In the genomic region with DNA sequence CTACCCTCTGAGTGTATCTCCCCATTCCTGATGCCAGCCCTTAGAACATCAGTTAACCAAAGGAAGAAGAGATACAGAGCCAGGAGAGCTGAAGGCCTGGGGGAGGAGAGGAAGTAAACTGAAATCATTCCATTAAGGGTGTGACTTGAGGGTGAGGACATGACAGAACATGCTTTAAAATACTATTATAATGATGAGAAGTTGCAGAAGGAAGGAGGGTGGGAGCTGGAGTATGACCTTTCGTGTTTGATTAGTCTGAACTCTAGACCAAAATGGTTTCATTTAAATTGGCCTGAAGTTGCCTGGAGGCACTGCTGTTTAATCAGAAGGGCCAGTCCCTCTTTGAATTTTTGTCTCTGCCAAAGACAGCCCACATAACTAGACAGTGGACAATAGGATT, we compare ENCODE assay signal across 23 cellular contexts. TPM values are rescaled to one million over a fixed set of nuclear protein-coding genes. Genes with fewer than 3 reads are reported as not detected.
DNase-seq lines count a peak whose midpoint lies in the region; ATAC-seq, FAIRE-seq and TF ChIP-seq lines count a peak whose summit lies in the region.
"Had no signal": no experiment of that assay in that cellular context is flagged by ENCODE, and none has a peak within 500 bp of the region (broad histone marks: within the 10 kb centered on the region; RNA-seq: fewer than 3 reads in every experiment).

No MANE protein-coding gene starts in this region.

- BruUV-seq in PC-3 (replicated peaks; lab: Mats Ljungman, UMichigan) (no TSS peak), endothelial cell of umbilical vein (replicated peaks; lab: Mats Ljungman, UMichigan) (no TSS peak)

- CTCF ChIA-PET in PC-3 (lab: Charles Lee), result no interaction called here
- CTCF ChIA-PET in endothelial cell of umbilical vein (lab: Charles Lee), result no interaction called here

- H4K20me1 ChIP-seq in PC-3 (ENCODE audit: low read length), result no peaks in the 10 kb centered on the region
- H4K20me1 ChIP-seq in endothelial cell of umbilical vein (replicated peaks; ENCODE audit: control insufficient read depth, extremely low read depth, insufficient read depth, low read length), result no peaks in the 10 kb centered on the region
- H4K20me1 ChIP-seq in neural progenitor cell (ENCODE audit: low read depth), result no peaks in the 10 kb centered on the region

- H2AFZ ChIP-seq in PC-3 (ENCODE audit: low read length), result no peak overlapping the region
- H2AFZ ChIP-seq in endothelial cell of umbilical vein (ENCODE audit: low read depth, low read length), result no peak overlapping the region
- no peak overlapping the region for H2AFZ ChIP-seq in neural progenitor cell (replicated peaks)

- H3K9me3 ChIP-seq in PC-3 (ENCODE audit: low read length), result no peaks in the 10 kb centered on the region
- H3K9me3 ChIP-seq in endothelial cell of umbilical vein (replicated peaks; ENCODE audit: control insufficient read depth, insufficient read depth, low read length), result no peaks in the 10 kb centered on the region
- H3K9me3 ChIP-seq in neural progenitor cell (ENCODE audit: low read depth), result no peaks in the 10 kb centered on the region
- H3K9me3 ChIP-seq: gastrocnemius medialis, upper lobe of left lung had no signal

- H3K4me3 ChIP-seq in PC-3 (ENCODE audit: low read length) (no peak overlapping the region), endothelial cell of umbilical vein (replicated peaks in 1 of 3; ENCODE audit: insufficient read depth in 1 of 3, low read depth in 1 of 3, low read length in 3 of 3) (no peak overlapping the region), neural progenitor cell (no peak overlapping the region)
- H3K4me3 ChIP-seq: coronary artery, gastrocnemius medialis, upper lobe of left lung had no signal

- no peaks in the 10 kb centered on the region for H3K9me2 ChIP-seq in PC-3 (replicated peaks; ENCODE audit: low read length)

- POLR2A ChIA-PET in PC-3 (lab: Charles Lee; ENCODE audit: unreplicated experiment) (no interaction called here), endothelial cell of umbilical vein (lab: Charles Lee) (no interaction called here)

- no peak overlapping the region for H3K4me3 Mint-ChIP-seq in neural progenitor cell
- H3K4me3 Mint-ChIP-seq: activated naive CD8-positive, alpha-beta T cell treated with anti-CD3 and anti-CD28 coated beads, Interleukin-2, amount 10 ng/mL, durations not matched to agents 7 days and 5 days; brain; nephron progenitor cell had no signal

- H3K9me1 ChIP-seq in endothelial cell of umbilical vein (replicated peaks; ENCODE audit: control insufficient read depth, extremely low read depth, insufficient read depth, low read length), result no peaks in the 10 kb centered on the region

- H3K4me2 ChIP-seq in PC-3 (ENCODE audit: low read length), result no peak overlapping the region
- H3K4me2 ChIP-seq in endothelial cell of umbilical vein (ENCODE audit: insufficient read depth, low read length), result no peak overlapping the region
- no peak overlapping the region for H3K4me2 ChIP-seq in neural progenitor cell

- H3F3A ChIP-seq in PC-3 (ENCODE audit: low read length, unreplicated experiment), result no peaks in the 10 kb centered on the region
- H3F3A ChIP-seq in neural progenitor cell (ENCODE audit: low read depth), result no peaks in the 10 kb centered on the region

- peaks cover 11% of the 10 kb centered on the region for H3K4me1 Mint-ChIP-seq in neural progenitor cell

- TF ChIP-seq CTCF in PC-3 (conservative IDR thresholded peaks at IDR 0.05; ENCODE audit: low read depth, low read length) (no peak), endothelial cell of umbilical vein (IDR thresholded peaks at IDR 0.05; ENCODE audit: extremely low read depth in 1 of 2, insufficient read depth in 1 of 2, low read depth in 1 of 2, low read length in 2 of 2) (no peak), neural progenitor cell (IDR thresholded peaks at IDR 0.05) (no peak)

- no peaks in the 10 kb centered on the region for H3K4me1 ChIP-seq in PC-3 (ENCODE audit: insufficient read depth, low read length)
- H3K4me1 ChIP-seq in endothelial cell of umbilical vein (ENCODE audit: control insufficient read depth, extremely low read depth, insufficient read depth, low read length), result no peaks in the 10 kb centered on the region
- peaks cover 5% of the 10 kb centered on the region for H3K4me1 ChIP-seq in neural progenitor cell
- H3K4me1 ChIP-seq: gastrocnemius medialis, upper lobe of left lung had no signal

- peak; percentile 60 for ATAC-seq in PC-3
- ATAC-seq in HG03175 (IDR thresholded peaks at IDR 0.05; ENCODE audit: unreplicated experiment), result no peak
- ATAC-seq: gastrocnemius medialis; Right ventricle myocardium inferior; stimulated activated naive CD8-positive, alpha-beta T cell treated with anti-CD3 and anti-CD28 coated beads, Interleukin-15, Interleukin-2, amounts not matched to agents 100 U/mL and 50 U/mL, for 24 hours had no signal

- H3K27ac ChIP-seq in PC-3 (ENCODE audit: low read length), result no peak overlapping the region
- no peak overlapping the region for H3K27ac ChIP-seq in endothelial cell of umbilical vein (ENCODE audit: insufficient read depth, low read depth, low read length)
- H3K27ac ChIP-seq in neural progenitor cell, result no peak overlapping the region
- H3K27ac ChIP-seq: coronary artery, gastrocnemius medialis, upper lobe of left lung, VCaP had no signal

- dilution Hi-C loops in endothelial cell of umbilical vein (cut with MboI; ENCODE audit: extremely low pct_ligation_motif_present, low sequenced_read_pairs), result no loop called here

- H3K27me3 Mint-ChIP-seq in neural progenitor cell (ENCODE audit: insufficient read depth, low read depth), result no peaks in the 10 kb centered on the region
- H3K27me3 Mint-ChIP-seq: activated naive CD8-positive, alpha-beta T cell treated with anti-CD3 and anti-CD28 coated beads, Interleukin-2, amount 10 ng/mL, durations not matched to agents 7 days and 5 days; brain had no signal

- intact Hi-C loops in PC-3 (cut with micrococcal nuclease), result no loop called here
- intact Hi-C loops in endothelial cell of umbilical vein (cut with micrococcal nuclease), result no loop called here

- H3K27me3 ChIP-seq in PC-3 (ENCODE audit: low read length), result no peaks in the 10 kb centered on the region
- no peaks in the 10 kb centered on the region for H3K27me3 ChIP-seq in endothelial cell of umbilical vein (ENCODE audit: control insufficient read depth in 2 of 2, insufficient read depth in 2 of 2, low read length in 2 of 2)
- H3K27me3 ChIP-seq in neural progenitor cell, result no peaks in the 10 kb centered on the region
- H3K27me3 ChIP-seq: gastrocnemius medialis, upper lobe of left lung had no signal

- no peaks in the 10 kb centered on the region for H3K36me3 Mint-ChIP-seq in neural progenitor cell
- H3K36me3 Mint-ChIP-seq: brain had no signal

- FAIRE-seq in GM19239 (lab: Jason Lieb, UNC) (peak; percentile 59), endothelial cell of umbilical vein (lab: Jason Lieb, UNC) (peak; percentile 61)
- FAIRE-seq: HTR-8/SVneo had no signal

- no peaks in the 10 kb centered on the region for H3K9me3 Mint-ChIP-seq in neural progenitor cell
- H3K9me3 Mint-ChIP-seq: activated naive CD8-positive, alpha-beta T cell treated with anti-CD3 and anti-CD28 coated beads, Interleukin-2, amount 10 ng/mL, durations not matched to agents 7 days and 5 days; brain had no signal

- H3K27ac Mint-ChIP-seq in neural progenitor cell, result no peak overlapping the region
- H3K27ac Mint-ChIP-seq: brain, nephron progenitor cell had no signal

- H3K36me3 ChIP-seq in PC-3 (ENCODE audit: low read depth, low read length), result no peaks in the 10 kb centered on the region
- H3K36me3 ChIP-seq in endothelial cell of umbilical vein (ENCODE audit: control insufficient read depth in 2 of 2, extremely low read depth in 1 of 2, insufficient read depth in 2 of 2, low read length in 2 of 2), result no peaks in the 10 kb centered on the region
- no peaks in the 10 kb centered on the region for H3K36me3 ChIP-seq in neural progenitor cell
- H3K36me3 ChIP-seq: gastrocnemius medialis, upper lobe of left lung had no signal

- DNase-seq in EH (ENCODE audit: low read depth) (peak; percentile 11), GM19239 (ENCODE audit: insufficient read length, low spot score) (no peak), PC-3 (peak; percentile 5), endothelial cell of umbilical vein (ENCODE audit: low read depth, low spot score) (no peak), DMS53 treated with DMSO at 0.1 percent for 48 hours (lab: John Stamatoyannopoulos, UW; ENCODE audit: unreplicated experiment) (no peak), neural progenitor cell (ENCODE audit: low spot score) (no peak)
- no peak for DNase-seq in stimulated activated CD4-positive, alpha-beta T cell treated with anti-CD3 and anti-CD28 coated beads, Interleukin-4, amount 100 ng/mL, for 24 hours
- DNase-seq: activated CD4-positive, alpha-beta T cell treated with anti-CD3 and anti-CD28 coated beads, Interleukin-2, amount 50 U/mL, for 48 hours; activated naive CD8-positive, alpha-beta T cell treated with anti-CD3 and anti-CD28 coated beads, Interleukin-2, amount 10 ng/mL, durations not matched to agents 7 days and 5 days; DMS79 treated with DMSO at 0.1 percent for 48 hours; gastrocnemius medialis; NCI-H1436 treated with DMSO at 0.1 percent for 48 hours; nephron progenitor cell; posterior cingulate gyrus; stimulated activated CD4-positive, alpha-beta T cell treated with anti-CD3 and anti-CD28 coated beads, Interleukin-2, amount 100 ng/mL, for 24 hours; stimulated activated naive CD8-positive, alpha-beta T cell treated with anti-CD3 and anti-CD28 coated beads, Interleukin-15, Interleukin-2, amounts not matched to agents 100 U/mL and 50 U/mL, for 24 hours; upper lobe of left lung had no signal

- no peak for TF ChIP-seq POLR2A in endothelial cell of umbilical vein (IDR thresholded peaks at IDR 0.05; ENCODE audit: low read depth, low read length)

- H3K9ac ChIP-seq in PC-3 (ENCODE audit: low read length) (no peak overlapping the region), endothelial cell of umbilical vein (replicated peaks; ENCODE audit: extremely low read depth, insufficient read depth, low read length) (no peak overlapping the region), neural progenitor cell (no peak overlapping the region)

- H3K79me2 ChIP-seq in PC-3 (ENCODE audit: low read length), result no peaks in the 10 kb centered on the region
- no peaks in the 10 kb centered on the region for H3K79me2 ChIP-seq in endothelial cell of umbilical vein (ENCODE audit: control insufficient read depth, insufficient read depth, low read length)
- no peaks in the 10 kb centered on the region for H3K79me2 ChIP-seq in neural progenitor cell (ENCODE audit: low read depth)

RNA-seq across cellular contexts. Expression of gene INTS6L, which starts 11.4 kb away (rescaled TPM):
- total RNA-seq in PC-3 (2014; rRNA removed), result 4.1 and 4.7 TPM in 2 replicates
- total RNA-seq in endothelial cell of umbilical vein, result 5.6 and 7.5 TPM in 2 replicates
- 4.5 and 5.2 TPM in 2 replicates for polyA plus RNA-seq in endothelial cell of umbilical vein
- polyA plus RNA-seq in endothelial cell of umbilical vein (2011; cell fraction: cytosol; rRNA removed), result 2.3 and 3.4 TPM in 2 replicates
- 59.3 and 71.0 TPM in 2 replicates for polyA plus RNA-seq in endothelial cell of umbilical vein (2011; cell fraction: nucleus; rRNA removed)
- 4.6 and 5.3 TPM in 2 replicates for polyA plus RNA-seq in endothelial cell of umbilical vein (2012)
- 6.9 and 7.9 TPM in 2 replicates for polyA minus RNA-seq in endothelial cell of umbilical vein
- polyA minus RNA-seq in endothelial cell of umbilical vein (2011; cell fraction: cytosol; rRNA and poly(A)+ RNA removed), result not detected
- polyA minus RNA-seq in endothelial cell of umbilical vein (2011; cell fraction: nucleus; rRNA and poly(A)+ RNA removed), result 18.0 and 18.8 TPM in 2 replicates
- total RNA-seq in neural progenitor cell (ENCODE audit: low replicate concordance), result 10.4 and 18.3 TPM in 2 replicates

Comparison
In these comparisons a context has a peak if more than half of its experiments do, and no peak if none do; other contexts are left out.
1. DNase-seq: peak in EH (single experiment) and PC-3 (single experiment); none in GM19239 (single experiment), endothelial cell of umbilical vein (single experiment), stimulated activated CD4-positive, alpha-beta T cell treated with anti-CD3 and anti-CD28 coated beads, Interleukin-4, amount 100 ng/mL, for 24 hours (single experiment), DMS53 treated with DMSO at 0.1 percent for 48 hours (single experiment) and neural progenitor cell (single experiment).